8 cellular contexts compared by ENCODE assay signal in genomic region chr5:38453506-38453905, GRCh38.
A peak's percentile ranks its signal among the peaks of the same experiment; 100 is the strongest.
DNase-seq lines count a peak whose midpoint lies in the region; ATAC-seq and TF ChIP-seq lines count a peak whose summit lies in the region.

No MANE protein-coding gene starts in this region.

- H3K4me3 Mint-ChIP-seq in activated T-cell treated with anti-CD3 and anti-CD28 coated beads, Interleukin-2, amount 50 U/mL, for 24 hours = no peak overlapping the region

- H3K4me1 ChIP-seq in DND-41 (ENCODE audit: insufficient read depth, low read length) = peaks cover 11% of the 10 kb centered on the region
- H3K4me1 ChIP-seq in esophagus muscularis mucosa = peaks cover 0 to 4% (median 2%) of the 10 kb centered on the region in 4 donors

- intact Hi-C loops in esophagus muscularis mucosa (cut with DNase I) = no loop called here

- peaks cover 57% of the 10 kb centered on the region for H3K27me3 ChIP-seq in DND-41 (ENCODE audit: insufficient read depth, low read length, poor library complexity)
- H3K27me3 ChIP-seq in esophagus muscularis mucosa = no peaks in the 10 kb centered on the region

- H3K36me3 Mint-ChIP-seq in activated T-cell treated with anti-CD3 and anti-CD28 coated beads, Interleukin-2, amount 50 U/mL, for 24 hours (ENCODE audit: low read depth) = no peaks in the 10 kb centered on the region

- H3K4me3 ChIP-seq in DND-41 (ENCODE audit: low read depth in 1 of 2, low read length in 2 of 2) = no peak overlapping the region
- no peak overlapping the region for H3K4me3 ChIP-seq in esophagus muscularis mucosa

- no peaks in the 10 kb centered on the region for H3K9me3 Mint-ChIP-seq in activated T-cell treated with anti-CD3 and anti-CD28 coated beads, Interleukin-2, amount 50 U/mL, for 24 hours

- peaks cover 26% of the 10 kb centered on the region for H4K20me1 ChIP-seq in DND-41 (ENCODE audit: insufficient read depth, low read length)

- H3K9me3 ChIP-seq in DND-41 (ENCODE audit: insufficient read depth, low read length, severe bottlenecking) (no peaks in the 10 kb centered on the region), esophagus muscularis mucosa (no peaks in the 10 kb centered on the region)

- H3K27ac Mint-ChIP-seq in activated T-cell treated with anti-CD3 and anti-CD28 coated beads, Interleukin-2, amount 50 U/mL, for 24 hours = peak overlapping the region; percentile 16

- TF ChIP-seq CTCF in DND-41 (IDR thresholded peaks at IDR 0.05; ENCODE audit: borderline replicate concordance, extremely low read depth, low read length, poor library complexity, severe bottlenecking) = no peak
- TF ChIP-seq CTCF in esophagus muscularis mucosa (IDR thresholded peaks at IDR 0.05) = no peak

- ATAC-seq in DND-41 (ENCODE audit: insufficient read depth, low read depth) = peak; percentile 98
- peak; percentile 100 for ATAC-seq in GM21367 (IDR thresholded peaks at IDR 0.05; ENCODE audit: unreplicated experiment)
- ATAC-seq in HG03575 (IDR thresholded peaks at IDR 0.05; ENCODE audit: extremely low read depth, insufficient number of reproducible peaks, low FRiP score, unreplicated experiment) = peak; percentile 99

- H3K4me1 Mint-ChIP-seq in activated T-cell treated with anti-CD3 and anti-CD28 coated beads, Interleukin-2, amount 50 U/mL, for 24 hours (ENCODE audit: low read depth) = peaks cover 27% of the 10 kb centered on the region

- no peak for TF ChIP-seq EP300 in esophagus muscularis mucosa (IDR thresholded peaks at IDR 0.05)

- DNase-seq in DND-41 (peak; percentile 82), H4 (ENCODE audit: low spot score) (no peak), esophagus muscularis mucosa (ENCODE audit: extremely low spot score) (no peak), retina (no peak)
- DNase-seq in activated T-cell treated with anti-CD3 and anti-CD28 coated beads, Interleukin-2, amount 50 U/mL, for 24 hours = peak; percentile 43
- DNase-seq in stimulated activated CD8-positive, alpha-beta memory T cell treated with anti-CD3 and anti-CD28 coated beads, Interleukin-15, amount 100 ng/mL, for 48 hours (ENCODE audit: low read depth in 2 of 2) = peak; percentile 24 to 49

- no peak overlapping the region for H3K9ac ChIP-seq in DND-41 (ENCODE audit: low read depth, low read length)

- no peak overlapping the region for H2AFZ ChIP-seq in DND-41 (ENCODE audit: low read depth, low read length)

- 97% methylated on average over 3 of the region's 3 CpGs for WGBS in esophagus muscularis mucosa

- H3K27me3 Mint-ChIP-seq in activated T-cell treated with anti-CD3 and anti-CD28 coated beads, Interleukin-2, amount 50 U/mL, for 24 hours = peaks cover 92% of the 10 kb centered on the region

- TF ChIP-seq POLR2A in esophagus muscularis mucosa (IDR thresholded peaks at IDR 0.05; ENCODE audit: low read depth) = no peak

- no peaks in the 10 kb centered on the region for H3K79me2 ChIP-seq in DND-41 (ENCODE audit: insufficient read depth, low read length)

- H3K36me3 ChIP-seq in DND-41 (ENCODE audit: insufficient read depth, low read length) = no peaks in the 10 kb centered on the region
- H3K36me3 ChIP-seq in esophagus muscularis mucosa = peaks cover 0 to 4% (median 0%) of the 10 kb centered on the region in 4 donors

- H3K27ac ChIP-seq in DND-41 (ENCODE audit: low read length) = no peak overlapping the region
- H3K27ac ChIP-seq in esophagus muscularis mucosa (replicated peaks in 1 of 4) = no peak overlapping the region

- no peak overlapping the region for H3K4me2 ChIP-seq in DND-41 (ENCODE audit: insufficient read depth, low read length)

Comparison
In these comparisons a context has a peak if more than half of its experiments do, and no peak if none do; other contexts are left out.
1. DNase-seq: peak in DND-41 (single experiment), activated T-cell treated with anti-CD3 and anti-CD28 coated beads, Interleukin-2, amount 50 U/mL, for 24 hours (single experiment) and stimulated activated CD8-positive, alpha-beta memory T cell treated with anti-CD3 and anti-CD28 coated beads, Interleukin-15, amount 100 ng/mL, for 48 hours (2 of 2); none in H4 (single experiment), esophagus muscularis mucosa (single experiment) and retina (single experiment).
2. Peak in every context shown above with its lines, with median percentiles within 50 percentile points of each other: ATAC-seq.